ENCODE assay signal across 2 cellular contexts in genomic region chr20:38631155-38632022, GRCh38.
TF ChIP-seq lines count a peak whose summit lies in the region.

No MANE protein-coding gene starts in this region.

TF ChIP-seq in A549, 52 proteins besides CTCF, POLR2A, EP300 and RAD21:
- no peak for TF ChIP-seq HOXB5 (CRISPR knock-in tag; IDR thresholded peaks at IDR 0.05)
TF ChIP-seq in A549: peak in this region for 0.

TF ChIP-seq in H1, 55 proteins besides CTCF, POLR2A, EP300 and RAD21:
- TF ChIP-seq TBP (IDR thresholded peaks at IDR 0.05; ENCODE audit: low read depth, low read length) (no peak), SP1 (IDR thresholded peaks at IDR 0.05; ENCODE audit: low read depth, low read length) (0 out of 2 replicates have a peak, but pooled peaks have one; percentile 17), GABPA (IDR thresholded peaks at IDR 0.05; ENCODE audit: borderline replicate concordance, insufficient read depth, low read length) (no peak), MAX (IDR thresholded peaks at IDR 0.05) (no peak), USF2 (IDR thresholded peaks at IDR 0.05; ENCODE audit: low read length) (no peak)
